Comparison of ENCODE assay signal across 1 cellular context in the genomic region with DNA sequence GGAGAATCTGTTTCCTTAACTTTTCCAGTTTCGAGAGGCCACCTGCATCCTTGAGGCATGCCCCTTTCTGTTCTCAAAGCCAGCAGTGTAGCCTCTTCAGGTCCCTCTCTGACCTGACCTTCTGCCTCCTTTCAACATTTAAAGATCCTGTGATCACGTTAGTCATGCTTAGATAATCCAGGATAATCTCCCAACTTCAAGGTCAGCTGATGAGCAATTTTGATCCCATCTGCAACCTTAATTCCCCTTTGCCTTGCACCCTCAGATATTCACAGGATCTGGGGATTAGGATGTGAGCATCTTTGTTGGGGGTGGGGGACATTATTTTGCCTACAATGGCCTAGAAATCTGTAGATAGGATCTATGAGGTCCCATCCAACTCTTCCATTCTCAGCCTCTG.
TF ChIP-seq lines count a peak whose summit lies in the region.

No MANE protein-coding gene starts in this region.

TF ChIP-seq in SK-N-SH treated with all-trans-retinoic acid at 6 μM for 48 hours, 23 proteins besides CTCF, POLR2A, EP300 and RAD21:
- TF ChIP-seq, protein P1, sequence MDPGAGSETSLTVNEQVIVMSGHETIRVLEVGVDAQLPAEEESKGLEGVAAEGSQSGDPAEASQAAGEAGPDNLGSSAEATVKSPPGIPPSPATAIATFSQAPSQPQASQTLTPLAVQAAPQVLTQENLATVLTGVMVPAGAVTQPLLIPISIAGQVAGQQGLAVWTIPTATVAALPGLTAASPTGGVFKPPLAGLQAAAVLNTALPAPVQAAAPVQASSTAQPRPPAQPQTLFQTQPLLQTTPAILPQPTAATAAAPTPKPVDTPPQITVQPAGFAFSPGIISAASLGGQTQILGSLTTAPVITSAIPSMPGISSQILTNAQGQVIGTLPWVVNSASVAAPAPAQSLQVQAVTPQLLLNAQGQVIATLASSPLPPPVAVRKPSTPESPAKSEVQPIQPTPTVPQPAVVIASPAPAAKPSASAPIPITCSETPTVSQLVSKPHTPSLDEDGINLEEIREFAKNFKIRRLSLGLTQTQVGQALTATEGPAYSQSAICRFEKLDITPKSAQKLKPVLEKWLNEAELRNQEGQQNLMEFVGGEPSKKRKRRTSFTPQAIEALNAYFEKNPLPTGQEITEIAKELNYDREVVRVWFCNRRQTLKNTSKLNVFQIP (CRISPR knock-in tag; IDR thresholded peaks at IDR 0.05; ENCODE audit: borderline replicate concordance, low read depth): no peak
- TF ChIP-seq ZNF70 (CRISPR knock-in tag; IDR thresholded peaks at IDR 0.05): no peak
- no peak for TF ChIP-seq ZFP30 (CRISPR knock-in tag; IDR thresholded peaks at IDR 0.05)
- no peak for TF ChIP-seq OSR1 (CRISPR knock-in tag; IDR thresholded peaks at IDR 0.05)
- no peak for TF ChIP-seq ARNTL (CRISPR knock-in tag; IDR thresholded peaks at IDR 0.05; ENCODE audit: borderline replicate concordance, low read depth)
- no peak for TF ChIP-seq ZNF8 (CRISPR knock-in tag; IDR thresholded peaks at IDR 0.05)
- no peak for TF ChIP-seq BACH2 (CRISPR knock-in tag; IDR thresholded peaks at IDR 0.05; ENCODE audit: borderline replicate concordance)
- no peak for TF ChIP-seq ZC3H10 (CRISPR knock-in tag; IDR thresholded peaks at IDR 0.05)
- TF ChIP-seq, protein P2, sequence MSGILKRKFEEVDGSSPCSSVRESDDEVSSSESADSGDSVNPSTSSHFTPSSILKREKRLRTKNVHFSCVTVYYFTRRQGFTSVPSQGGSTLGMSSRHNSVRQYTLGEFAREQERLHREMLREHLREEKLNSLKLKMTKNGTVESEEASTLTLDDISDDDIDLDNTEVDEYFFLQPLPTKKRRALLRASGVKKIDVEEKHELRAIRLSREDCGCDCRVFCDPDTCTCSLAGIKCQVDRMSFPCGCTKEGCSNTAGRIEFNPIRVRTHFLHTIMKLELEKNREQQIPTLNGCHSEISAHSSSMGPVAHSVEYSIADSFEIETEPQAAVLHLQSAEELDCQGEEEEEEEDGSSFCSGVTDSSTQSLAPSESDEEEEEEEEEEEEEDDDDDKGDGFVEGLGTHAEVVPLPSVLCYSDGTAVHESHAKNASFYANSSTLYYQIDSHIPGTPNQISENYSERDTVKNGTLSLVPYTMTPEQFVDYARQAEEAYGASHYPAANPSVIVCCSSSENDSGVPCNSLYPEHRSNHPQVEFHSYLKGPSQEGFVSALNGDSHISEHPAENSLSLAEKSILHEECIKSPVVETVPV (CRISPR knock-in tag; IDR thresholded peaks at IDR 0.05): no peak
TF ChIP-seq in SK-N-SH treated with all-trans-retinoic acid at 6 μM for 48 hours: peak in this region for 0.
